14 cellular contexts compared by ENCODE assay signal in genomic region chr4:112560084-112560483, GRCh38. TPM values are rescaled to one million over a fixed set of nuclear protein-coding genes. Genes with fewer than 3 reads are reported as not detected.
DNase-seq lines count a peak whose midpoint lies in the region; ATAC-seq lines count a peak whose summit lies in the region.
"Had no signal": no experiment of that assay in that cellular context is flagged by ENCODE, and none has a peak within 500 bp of the region (broad histone marks: within the 10 kb centered on the region; RNA-seq: fewer than 3 reads in every experiment).

No MANE protein-coding gene starts in this region.

- no peaks in the 10 kb centered on the region for H3K9me3 Mint-ChIP-seq in memory B cell
- no peaks in the 10 kb centered on the region for H3K9me3 Mint-ChIP-seq in natural killer cell treated with Interleukin-12 subunit alpha and Interleukin-12 subunit beta and Interleukin-15 and Interleukin-18, amount 100 ng/mL, for 72 hours

- no peaks in the 10 kb centered on the region for H3K27me3 Mint-ChIP-seq in memory B cell
- H3K27me3 Mint-ChIP-seq in natural killer cell treated with Interleukin-12 subunit alpha and Interleukin-12 subunit beta and Interleukin-15 and Interleukin-18, amount 100 ng/mL, for 72 hours = no peaks in the 10 kb centered on the region

- peak overlapping the region; percentile 1 for H3K4me3 Mint-ChIP-seq in memory B cell
- H3K4me3 Mint-ChIP-seq in natural killer cell treated with Interleukin-12 subunit alpha and Interleukin-12 subunit beta and Interleukin-15 and Interleukin-18, amount 100 ng/mL, for 72 hours = no peak overlapping the region

- peak overlapping the region; percentile 59 for H3K27ac Mint-ChIP-seq in memory B cell
- no peak overlapping the region for H3K27ac Mint-ChIP-seq in natural killer cell treated with Interleukin-12 subunit alpha and Interleukin-12 subunit beta and Interleukin-15 and Interleukin-18, amount 100 ng/mL, for 72 hours

- peaks cover 10% of the 10 kb centered on the region for H3K4me1 Mint-ChIP-seq in memory B cell
- peaks cover 5 to 8% of the 10 kb centered on the region in 2 donors for H3K4me1 Mint-ChIP-seq in natural killer cell treated with Interleukin-12 subunit alpha and Interleukin-12 subunit beta and Interleukin-15 and Interleukin-18, amount 100 ng/mL, for 72 hours (ENCODE audit: low read depth in 2 of 2)

- ATAC-seq in GM18858 (IDR thresholded peaks at IDR 0.05; ENCODE audit: unreplicated experiment) (peak; percentile 53), HG02885 (IDR thresholded peaks at IDR 0.05; ENCODE audit: poor library complexity, unreplicated experiment) (peak; percentile 76), memory B cell (ENCODE audit: low read depth) (peak; percentile 91), HG03025 (IDR thresholded peaks at IDR 0.05; ENCODE audit: low FRiP score, unreplicated experiment) (no peak)
- no peak for ATAC-seq in natural killer cell treated with Interleukin-12 subunit alpha and Interleukin-12 subunit beta and Interleukin-15 and Interleukin-18, amount 100 ng/mL, for 72 hours

- H3K36me3 Mint-ChIP-seq in memory B cell = peaks cover 2% of the 10 kb centered on the region
- peaks cover 15% of the 10 kb centered on the region for H3K36me3 Mint-ChIP-seq in natural killer cell treated with Interleukin-12 subunit alpha and Interleukin-12 subunit beta and Interleukin-15 and Interleukin-18, amount 100 ng/mL, for 72 hours

- peak; percentile 9 for DNase-seq in NAMALWA (ENCODE audit: low spot score)
- DNase-seq in memory B cell (ENCODE audit: low spot score in 2 of 2) = peak in 1 of 2 donors; percentile 5
- no peak for DNase-seq in natural killer cell treated with Interleukin-12 subunit alpha and Interleukin-12 subunit beta and Interleukin-15 and Interleukin-18, amount 100 ng/mL, for 72 hours (ENCODE audit: low spot score)
- no peak for DNase-seq in retina
- no peak for DNase-seq in activated gamma-delta T cell treated with Interleukin-2 at 50 U/mL for 16 hours
- DNase-seq: activated CD4-positive, alpha-beta T cell treated with anti-CD3 and anti-CD28 coated beads, Interleukin-2, amount 50 U/mL, for 48 hours; dermis blood vessel endothelial cell; NCI-H1105; NCI-H345; T-helper 2 cell had no signal

RNA-seq across cellular contexts. Expression of gene NEUROG2, which starts 44.1 kb away (rescaled TPM):
- not detected for total RNA-seq in natural killer cell treated with Interleukin-12 subunit alpha and Interleukin-12 subunit beta and Interleukin-15 and Interleukin-18, amount 100 ng/mL, for 72 hours
- total RNA-seq: dermis blood vessel endothelial cell, lung had no signal

Comparison
In these comparisons a context has a peak if more than half of its experiments do, and no peak if none do; other contexts are left out.
1. ATAC-seq: peak in GM18858 (single experiment), HG02885 (single experiment) and memory B cell (single experiment); none in natural killer cell treated with Interleukin-12 subunit alpha and Interleukin-12 subunit beta and Interleukin-15 and Interleukin-18, amount 100 ng/mL, for 72 hours (0 of 2) and HG03025 (single experiment).